ENCODE assay signal across 8 cellular contexts in the genomic region with DNA sequence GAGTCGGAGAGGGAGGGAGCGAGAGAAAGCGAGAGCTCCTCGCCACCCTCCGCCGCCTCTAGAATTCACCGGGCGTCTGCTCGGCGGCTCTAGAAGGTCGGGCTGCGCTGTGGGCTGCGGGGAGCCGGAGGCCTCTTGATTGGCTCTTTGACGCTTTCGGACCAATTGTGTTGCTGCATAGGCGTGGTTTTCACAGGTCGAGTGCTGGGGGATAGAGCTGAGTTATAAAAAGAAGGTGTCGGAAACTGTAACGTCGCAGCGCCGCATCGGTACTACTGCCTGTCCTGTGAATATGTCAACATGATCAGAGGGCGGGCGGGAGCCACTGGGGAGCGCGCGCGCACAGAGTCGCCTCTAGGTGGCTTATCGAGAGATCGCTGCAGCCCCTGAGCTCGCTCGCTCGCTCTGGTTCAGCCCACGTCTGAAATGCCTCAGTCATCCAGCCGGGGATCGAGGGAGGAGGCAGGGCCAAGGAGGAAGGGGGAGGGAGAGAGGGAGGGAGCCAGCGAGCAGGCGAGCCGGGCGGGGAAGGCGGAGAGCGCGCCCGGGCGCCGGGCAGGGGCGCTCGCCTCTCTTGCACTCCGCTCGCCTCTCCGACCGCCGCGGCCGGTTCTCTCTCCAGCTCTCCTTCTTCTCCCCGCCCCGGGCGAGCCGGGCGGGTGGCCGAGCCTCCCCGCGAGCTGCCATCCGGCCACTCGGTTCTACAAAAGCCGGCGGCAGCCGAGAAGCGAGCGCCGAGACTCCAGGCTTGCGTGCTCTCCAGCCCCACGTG. TPM values are rescaled to one million over a fixed set of nuclear protein-coding genes. Genes with fewer than 3 reads are reported as not detected.
DNase-seq lines count a peak whose midpoint lies in the region; ATAC-seq lines count a peak whose summit lies in the region.

A gene (minus strand): TSS at position 78 of the 772 bp plus-strand sequence. CDS start 975 bp downstream, outside the sequence.

- ATAC-seq in GM18867 (IDR thresholded peaks at IDR 0.05; ENCODE audit: unreplicated experiment) (peak; percentile 86), left colon (peak; percentile 84), GM18519 (IDR thresholded peaks at IDR 0.05; ENCODE audit: low FRiP score, unreplicated experiment) (no peak)

- DNase-seq in NCI-H187 treated with DMSO at 0.1 percent for 48 hours (lab: John Stamatoyannopoulos, UW) = peak; percentile 99
- peak; percentile 9 to 13 for DNase-seq in activated CD4-positive, alpha-beta T cell treated with anti-CD3 and anti-CD28 coated beads for 4 hours
- peak; percentile 85 to 97 for DNase-seq in dermis microvascular lymphatic vessel endothelial cell (ENCODE audit: low read depth in 2 of 2)
- DNase-seq in left colon = peak; percentile 95
- DNase-seq in stimulated activated CD4-positive, alpha-beta T cell treated with anti-CD3 and anti-CD28 coated beads, Interleukin-12 subunit alpha, Interleukin-12 subunit beta, amount 100 ng/mL, for 48 hours (ENCODE audit: low read depth in 2 of 3, low spot score in 1 of 3) = peak; percentile 27 to 59 (median 47)
- no peak for DNase-seq in GM19240 (ENCODE audit: insufficient read length, low spot score)

- intact Hi-C loops in left colon (cut with DNase I, micrococcal nuclease) = loop anchor here in 1 of 2 donors (5.0 kb wide), 1 partner anchor 658 kb away; no protein-coding TSS in a partner anchor

RNA-seq across cellular contexts. Expression of the gene that starts here (rescaled TPM):
- 0.89 and 1.4 TPM in 2 replicates for total RNA-seq in dermis microvascular lymphatic vessel endothelial cell
- 10 to 100 TPM in 1 of 2 donors, 1 to 10 TPM in 1; 5.6 to 10.6 TPM for total RNA-seq in left colon
